Comparison of ENCODE assay signal across 20 cellular contexts in genomic region chr17:27430383-27430840, GRCh38.
"Had no signal": no experiment of that assay in that cellular context is flagged by ENCODE, and none has a peak within 500 bp of the region (broad histone marks: within the 10 kb centered on the region; RNA-seq: fewer than 3 reads in every experiment).

No MANE protein-coding gene starts in this region.

- H3K27me3 ChIP-seq: neural progenitor cell, ovary, stomach, testis, thyroid gland, transverse colon, uterus had no signal

- ATAC-seq: natural killer cell; sciatic nerve; stimulated activated naive CD8-positive, alpha-beta T cell treated with anti-CD3 and anti-CD28 coated beads, Interleukin-15, Interleukin-2, amounts not matched to agents 100 U/mL and 50 U/mL, for 24 hours had no signal

- H3K4me2 ChIP-seq: neural progenitor cell had no signal

- H3K4me3 ChIP-seq: lower lobe of right lung, neural progenitor cell, ovary, prostate gland, skin epidermis, stomach, testis, thyroid gland, transverse colon, uterus had no signal

- H3K27ac ChIP-seq: lower lobe of right lung, neural progenitor cell, ovary, prostate gland, skin epidermis, stomach, testis, thyroid gland, transverse colon, uterus had no signal

- H2AFZ ChIP-seq: neural progenitor cell had no signal

- H3K36me3 ChIP-seq: lower lobe of right lung, neural progenitor cell, ovary, prostate gland, stomach, thyroid gland, transverse colon, uterus had no signal

- H3K4me1 ChIP-seq: lower lobe of right lung, neural progenitor cell, prostate gland, stomach, testis, thyroid gland, transverse colon, uterus had no signal

- DNase-seq: kidney glomerular epithelial cell; left cardiac atrium; lower lobe of right lung; naive B cell; natural killer cell; ovary; retina; stimulated activated CD4-positive, alpha-beta T cell treated with anti-CD3 and anti-CD28 coated beads, Interleukin-12 subunit alpha, Interleukin-12 subunit beta, amount 100 ng/mL, for 4 hours; stimulated activated CD4-positive, alpha-beta T cell treated with anti-CD3 and anti-CD28 coated beads, Interleukin-4, amount 100 ng/mL, for 1 hour; stimulated activated naive B cell treated with anti-CD40 and anti-IgM and Interleukin-4, amounts not matched to agents 10 μg/mL and 1 μg/mL and 100 μg/mL, for 72 hours; stimulated activated naive CD8-positive, alpha-beta T cell treated with anti-CD3 and anti-CD28 coated beads, Interleukin-15, Interleukin-2, amounts not matched to agents 100 U/mL and 50 U/mL, for 24 hours had no signal

- H3K9me3 ChIP-seq: lower lobe of right lung, ovary, prostate gland, stomach, testis, thyroid gland, transverse colon, uterus had no signal

- H3K9ac ChIP-seq: neural progenitor cell had no signal
